1 cellular context compared by ENCODE assay signal in genomic region chr1:47439151-47440051, GRCh38.
TF ChIP-seq lines count a peak whose summit lies in the region.

No MANE protein-coding gene starts in this region.

TF ChIP-seq in GM12878, 131 proteins besides CTCF, POLR2A, EP300 and RAD21:
- no peak for TF ChIP-seq PRDM15 (CRISPR knock-in tag; IDR thresholded peaks at IDR 0.05)
- no peak for TF ChIP-seq MLLT1 (IDR thresholded peaks at IDR 0.05)
- no peak for TF ChIP-seq ZNF384 (IDR thresholded peaks at IDR 0.05; ENCODE audit: borderline replicate concordance, low read depth, low read length)
- TF ChIP-seq IRF3 (IDR thresholded peaks at IDR 0.05): no peak
- peak; percentile 5 for TF ChIP-seq SUZ12 (IDR thresholded peaks at IDR 0.05; ENCODE audit: unreplicated experiment)
- no peak for TF ChIP-seq EGR1 (IDR thresholded peaks at IDR 0.05; ENCODE audit: borderline replicate concordance in 1 of 2, low read depth in 2 of 2, low read length in 2 of 2)
- no peak for TF ChIP-seq SIN3A (IDR thresholded peaks at IDR 0.05; ENCODE audit: low read depth, low read length)
